1 cellular context compared by ENCODE assay signal in the genomic region with DNA sequence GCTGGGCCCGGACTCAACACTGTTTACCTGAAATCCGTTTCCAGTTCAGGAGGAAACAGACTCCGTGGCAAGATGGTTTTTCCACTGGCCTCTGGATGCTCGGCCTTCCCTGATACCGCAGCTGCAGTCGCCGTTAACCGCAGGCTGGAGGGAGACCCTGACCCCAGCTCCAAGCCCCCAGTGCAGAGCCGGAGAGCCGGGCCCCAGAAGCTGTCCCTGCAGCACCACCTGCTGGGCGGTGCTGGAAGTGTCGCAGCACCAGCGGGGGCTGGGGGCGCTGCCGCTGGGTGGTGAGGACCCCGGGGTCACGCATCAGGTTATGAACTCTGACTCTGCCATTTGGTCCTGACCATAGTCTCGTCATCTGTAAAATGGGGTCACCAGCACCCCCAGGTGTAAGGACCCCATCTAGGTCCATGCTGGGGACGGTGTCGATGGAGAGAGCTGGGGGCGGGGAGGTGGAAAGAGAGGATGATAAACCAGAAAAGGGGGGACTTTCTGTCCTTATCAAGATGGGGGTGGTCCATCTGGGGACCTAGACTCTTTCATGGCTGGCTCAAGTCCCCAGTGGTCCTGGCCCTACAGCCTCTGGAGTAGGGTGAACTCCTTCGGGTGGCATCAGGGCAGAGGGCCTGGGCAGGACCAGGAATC.
TF ChIP-seq lines count a peak whose summit lies in the region.

No MANE protein-coding gene starts in this region.

TF ChIP-seq in HepG2, 621 proteins besides CTCF, POLR2A, EP300 and RAD21 (continued from another document and continues in another):
- TF ChIP-seq RERE (CRISPR knock-in tag; IDR thresholded peaks at IDR 0.05; ENCODE audit: low read depth) (no peak), MYC (CRISPR knock-in tag; IDR thresholded peaks at IDR 0.05; ENCODE audit: borderline replicate concordance) (peak; percentile 38; the same call in 1 of the 2 replicates), HNRNPLL (IDR thresholded peaks at IDR 0.05; ENCODE audit: low read depth, low read length, poor library complexity, severe bottlenecking) (peak; percentile 55), ZFP37 (CRISPR knock-in tag; IDR thresholded peaks at IDR 0.05; ENCODE audit: borderline replicate concordance) (0 out of 2 replicates have a peak, but pooled peaks have one; percentile 57), RFXAP (CRISPR knock-in tag; IDR thresholded peaks at IDR 0.05; ENCODE audit: borderline replicate concordance) (0 out of 2 replicates have a peak, but pooled peaks have one; percentile 64), HOXA3 (CRISPR knock-in tag; IDR thresholded peaks at IDR 0.05) (peak; percentile 48; the same call in 1 of the 2 replicates), KLF12 (CRISPR knock-in tag; IDR thresholded peaks at IDR 0.05; ENCODE audit: borderline replicate concordance) (0 out of 2 replicates have a peak, but pooled peaks have one; percentile 62), BRD4 (CRISPR knock-in tag; IDR thresholded peaks at IDR 0.05) (0 out of 2 replicates have a peak, but pooled peaks have one; percentile 46), TSC22D2 (CRISPR knock-in tag; IDR thresholded peaks at IDR 0.05; ENCODE audit: borderline replicate concordance) (peak; percentile 79; the same call in 1 of the 2 replicates), ZNF777 (CRISPR knock-in tag; IDR thresholded peaks at IDR 0.05) (0 out of 2 replicates have a peak, but pooled peaks have one; percentile 23), XRCC5 (optimal IDR thresholded peaks at IDR 0.05; ENCODE audit: low read length) (peak; percentile 94), GABPB1 (CRISPR knock-in tag; IDR thresholded peaks at IDR 0.05) (peak; percentile 54), ZNF598 (CRISPR knock-in tag; IDR thresholded peaks at IDR 0.05; ENCODE audit: borderline replicate concordance) (peak; percentile 62; the same call in 1 of the 2 replicates), ZBTB7A (CRISPR knock-in tag; IDR thresholded peaks at IDR 0.05) (peak; percentile 99), AKNA (CRISPR knock-in tag; IDR thresholded peaks at IDR 0.05; ENCODE audit: borderline replicate concordance) (no peak), ZNF180 (CRISPR knock-in tag; IDR thresholded peaks at IDR 0.05; ENCODE audit: borderline replicate concordance, low read depth) (no peak), AGO2 (optimal IDR thresholded peaks at IDR 0.05; ENCODE audit: low read depth, low read length) (no peak), ZNF768 (CRISPR knock-in tag; IDR thresholded peaks at IDR 0.05) (peak; percentile 61; the same call in 1 of the 2 replicates), PHF8 (CRISPR knock-in tag; IDR thresholded peaks at IDR 0.05) (peak; percentile 37; the same call in 1 of the 2 replicates), MAZ (IDR thresholded peaks at IDR 0.05; ENCODE audit: borderline replicate concordance, low read depth, low read length) (peak; percentile 87; the same call in 1 of the 2 replicates), MAZ (CRISPR knock-in tag; IDR thresholded peaks at IDR 0.05; ENCODE audit: low read depth) (peak; percentile 41; the same call in 1 of the 2 replicates), ZFY (CRISPR knock-in tag; IDR thresholded peaks at IDR 0.05) (peak; percentile 34; the same call in 1 of the 2 replicates)
- TF ChIP-seq, protein P1, sequence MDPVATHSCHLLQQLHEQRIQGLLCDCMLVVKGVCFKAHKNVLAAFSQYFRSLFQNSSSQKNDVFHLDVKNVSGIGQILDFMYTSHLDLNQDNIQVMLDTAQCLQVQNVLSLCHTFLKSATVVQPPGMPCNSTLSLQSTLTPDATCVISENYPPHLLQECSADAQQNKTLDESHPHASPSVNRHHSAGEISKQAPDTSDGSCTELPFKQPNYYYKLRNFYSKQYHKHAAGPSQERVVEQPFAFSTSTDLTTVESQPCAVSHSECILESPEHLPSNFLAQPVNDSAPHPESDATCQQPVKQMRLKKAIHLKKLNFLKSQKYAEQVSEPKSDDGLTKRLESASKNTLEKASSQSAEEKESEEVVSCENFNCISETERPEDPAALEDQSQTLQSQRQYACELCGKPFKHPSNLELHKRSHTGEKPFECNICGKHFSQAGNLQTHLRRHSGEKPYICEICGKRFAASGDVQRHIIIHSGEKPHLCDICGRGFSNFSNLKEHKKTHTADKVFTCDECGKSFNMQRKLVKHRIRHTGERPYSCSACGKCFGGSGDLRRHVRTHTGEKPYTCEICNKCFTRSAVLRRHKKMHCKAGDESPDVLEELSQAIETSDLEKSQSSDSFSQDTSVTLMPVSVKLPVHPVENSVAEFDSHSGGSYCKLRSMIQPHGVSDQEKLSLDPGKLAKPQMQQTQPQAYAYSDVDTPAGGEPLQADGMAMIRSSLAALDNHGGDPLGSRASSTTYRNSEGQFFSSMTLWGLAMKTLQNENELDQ (CRISPR knock-in tag; IDR thresholded peaks at IDR 0.05; ENCODE audit: borderline replicate concordance), result 0 out of 2 replicates have a peak, but pooled peaks have one; percentile 18
- TF ChIP-seq, protein P2, sequence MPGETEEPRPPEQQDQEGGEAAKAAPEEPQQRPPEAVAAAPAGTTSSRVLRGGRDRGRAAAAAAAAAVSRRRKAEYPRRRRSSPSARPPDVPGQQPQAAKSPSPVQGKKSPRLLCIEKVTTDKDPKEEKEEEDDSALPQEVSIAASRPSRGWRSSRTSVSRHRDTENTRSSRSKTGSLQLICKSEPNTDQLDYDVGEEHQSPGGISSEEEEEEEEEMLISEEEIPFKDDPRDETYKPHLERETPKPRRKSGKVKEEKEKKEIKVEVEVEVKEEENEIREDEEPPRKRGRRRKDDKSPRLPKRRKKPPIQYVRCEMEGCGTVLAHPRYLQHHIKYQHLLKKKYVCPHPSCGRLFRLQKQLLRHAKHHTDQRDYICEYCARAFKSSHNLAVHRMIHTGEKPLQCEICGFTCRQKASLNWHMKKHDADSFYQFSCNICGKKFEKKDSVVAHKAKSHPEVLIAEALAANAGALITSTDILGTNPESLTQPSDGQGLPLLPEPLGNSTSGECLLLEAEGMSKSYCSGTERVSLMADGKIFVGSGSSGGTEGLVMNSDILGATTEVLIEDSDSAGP (CRISPR knock-in tag; IDR thresholded peaks at IDR 0.05; ENCODE audit: borderline replicate concordance), result peak; percentile 21; the same call in 1 of the 2 replicates
- TF ChIP-seq, protein P3, sequence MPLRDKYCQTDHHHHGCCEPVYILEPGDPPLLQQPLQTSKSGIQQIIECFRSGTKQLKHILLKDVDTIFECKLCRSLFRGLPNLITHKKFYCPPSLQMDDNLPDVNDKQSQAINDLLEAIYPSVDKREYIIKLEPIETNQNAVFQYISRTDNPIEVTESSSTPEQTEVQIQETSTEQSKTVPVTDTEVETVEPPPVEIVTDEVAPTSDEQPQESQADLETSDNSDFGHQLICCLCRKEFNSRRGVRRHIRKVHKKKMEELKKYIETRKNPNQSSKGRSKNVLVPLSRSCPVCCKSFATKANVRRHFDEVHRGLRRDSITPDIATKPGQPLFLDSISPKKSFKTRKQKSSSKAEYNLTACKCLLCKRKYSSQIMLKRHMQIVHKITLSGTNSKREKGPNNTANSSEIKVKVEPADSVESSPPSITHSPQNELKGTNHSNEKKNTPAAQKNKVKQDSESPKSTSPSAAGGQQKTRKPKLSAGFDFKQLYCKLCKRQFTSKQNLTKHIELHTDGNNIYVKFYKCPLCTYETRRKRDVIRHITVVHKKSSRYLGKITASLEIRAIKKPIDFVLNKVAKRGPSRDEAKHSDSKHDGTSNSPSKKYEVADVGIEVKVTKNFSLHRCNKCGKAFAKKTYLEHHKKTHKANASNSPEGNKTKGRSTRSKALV (CRISPR knock-in tag; IDR thresholded peaks at IDR 0.05), result peak; percentile 39; the same call in 1 of the 2 replicates
- TF ChIP-seq, protein P4, sequence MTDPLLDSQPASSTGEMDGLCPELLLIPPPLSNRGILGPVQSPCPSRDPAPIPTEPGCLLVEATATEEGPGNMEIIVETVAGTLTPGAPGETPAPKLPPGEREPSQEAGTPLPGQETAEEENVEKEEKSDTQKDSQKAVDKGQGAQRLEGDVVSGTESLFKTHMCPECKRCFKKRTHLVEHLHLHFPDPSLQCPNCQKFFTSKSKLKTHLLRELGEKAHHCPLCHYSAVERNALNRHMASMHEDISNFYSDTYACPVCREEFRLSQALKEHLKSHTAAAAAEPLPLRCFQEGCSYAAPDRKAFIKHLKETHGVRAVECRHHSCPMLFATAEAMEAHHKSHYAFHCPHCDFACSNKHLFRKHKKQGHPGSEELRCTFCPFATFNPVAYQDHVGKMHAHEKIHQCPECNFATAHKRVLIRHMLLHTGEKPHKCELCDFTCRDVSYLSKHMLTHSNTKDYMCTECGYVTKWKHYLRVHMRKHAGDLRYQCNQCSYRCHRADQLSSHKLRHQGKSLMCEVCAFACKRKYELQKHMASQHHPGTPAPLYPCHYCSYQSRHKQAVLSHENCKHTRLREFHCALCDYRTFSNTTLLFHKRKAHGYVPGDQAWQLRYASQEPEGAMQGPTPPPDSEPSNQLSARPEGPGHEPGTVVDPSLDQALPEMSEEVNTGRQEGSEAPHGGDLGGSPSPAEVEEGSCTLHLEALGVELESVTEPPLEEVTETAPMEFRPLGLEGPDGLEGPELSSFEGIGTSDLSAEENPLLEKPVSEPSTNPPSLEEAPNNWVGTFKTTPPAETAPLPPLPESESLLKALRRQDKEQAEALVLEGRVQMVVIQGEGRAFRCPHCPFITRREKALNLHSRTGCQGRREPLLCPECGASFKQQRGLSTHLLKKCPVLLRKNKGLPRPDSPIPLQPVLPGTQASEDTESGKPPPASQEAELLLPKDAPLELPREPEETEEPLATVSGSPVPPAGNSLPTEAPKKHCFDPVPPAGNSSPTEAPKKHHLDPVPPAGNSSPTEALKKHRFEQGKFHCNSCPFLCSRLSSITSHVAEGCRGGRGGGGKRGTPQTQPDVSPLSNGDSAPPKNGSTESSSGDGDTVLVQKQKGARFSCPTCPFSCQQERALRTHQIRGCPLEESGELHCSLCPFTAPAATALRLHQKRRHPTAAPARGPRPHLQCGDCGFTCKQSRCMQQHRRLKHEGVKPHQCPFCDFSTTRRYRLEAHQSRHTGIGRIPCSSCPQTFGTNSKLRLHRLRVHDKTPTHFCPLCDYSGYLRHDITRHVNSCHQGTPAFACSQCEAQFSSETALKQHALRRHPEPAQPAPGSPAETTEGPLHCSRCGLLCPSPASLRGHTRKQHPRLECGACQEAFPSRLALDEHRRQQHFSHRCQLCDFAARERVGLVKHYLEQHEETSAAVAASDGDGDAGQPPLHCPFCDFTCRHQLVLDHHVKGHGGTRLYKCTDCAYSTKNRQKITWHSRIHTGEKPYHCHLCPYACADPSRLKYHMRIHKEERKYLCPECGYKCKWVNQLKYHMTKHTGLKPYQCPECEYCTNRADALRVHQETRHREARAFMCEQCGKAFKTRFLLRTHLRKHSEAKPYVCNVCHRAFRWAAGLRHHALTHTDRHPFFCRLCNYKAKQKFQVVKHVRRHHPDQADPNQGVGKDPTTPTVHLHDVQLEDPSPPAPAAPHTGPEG (CRISPR knock-in tag; IDR thresholded peaks at IDR 0.05), result 0 out of 2 replicates have a peak, but pooled peaks have one; percentile 51
